1 cellular context compared by ENCODE assay signal in genomic region chr1:22578732-22579361, GRCh38.
A peak's percentile ranks its signal among the peaks of the same experiment; 100 is the strongest.
TF ChIP-seq lines count a peak whose summit lies in the region.

No MANE protein-coding gene starts in this region.

TF ChIP-seq in K562, 482 proteins besides CTCF, POLR2A, EP300 and RAD21:
- TF ChIP-seq KDM1A (IDR thresholded peaks at IDR 0.05) (peak in 1 of 2 experiments; percentile 44; a peak in 1 of 4 replicates), ZC3H4 (CRISPR knock-in tag; IDR thresholded peaks at IDR 0.05; ENCODE audit: borderline replicate concordance) (peak; percentile 56; the same call in 1 of the 2 replicates), BMI1 (IDR thresholded peaks at IDR 0.05; ENCODE audit: low read length) (no peak), MAX (CRISPR knock-in tag; IDR thresholded peaks at IDR 0.05) (peak; percentile 35)
